In the genomic region with DNA sequence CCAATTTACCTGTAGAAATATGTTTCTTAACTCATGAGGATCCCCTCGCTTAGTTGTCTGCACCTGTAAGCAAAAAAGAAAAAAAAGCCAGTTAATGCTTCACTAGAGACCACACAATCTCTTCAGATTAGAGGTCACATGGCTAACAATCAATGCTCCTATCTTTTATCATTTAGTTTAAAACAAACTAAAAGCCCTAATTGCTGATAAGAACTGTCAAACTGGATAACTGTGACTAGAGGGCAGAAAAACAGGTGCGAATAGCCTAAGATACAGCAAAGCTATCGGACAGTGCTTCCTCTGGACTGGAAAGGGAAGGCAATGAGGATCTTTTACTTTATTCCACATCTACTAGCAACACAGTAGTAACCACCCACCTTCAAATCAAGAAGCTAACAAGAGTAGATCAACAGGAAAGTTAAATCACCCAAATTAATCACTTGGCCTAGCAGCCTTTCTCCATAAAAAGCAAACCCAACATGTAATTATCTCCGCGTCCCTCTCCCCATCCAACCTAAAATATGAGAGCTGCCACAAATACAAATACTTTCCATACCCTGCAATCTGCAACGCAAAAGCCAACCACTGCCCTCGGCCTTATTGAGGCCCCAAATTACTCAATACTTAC, we compare ENCODE assay signal across 8 cellular contexts. TPM values are rescaled to one million over a fixed set of nuclear protein-coding genes. Genes with fewer than 3 reads are reported as not detected.
DNase-seq lines count a peak whose midpoint lies in the region; ATAC-seq and TF ChIP-seq lines count a peak whose summit lies in the region.

No MANE protein-coding gene starts in this region.

- no peaks in the 10 kb centered on the region for H3K4me1 ChIP-seq in BE2C
- peaks cover 10% of the 10 kb centered on the region for H3K4me1 ChIP-seq in iPS-15b (ENCODE audit: control insufficient read depth, insufficient read depth, low read length)

- no peaks in the 10 kb centered on the region for H3K9me3 Mint-ChIP-seq in activated T-helper 17 cell treated with anti-CD3 and anti-CD28 coated beads, Interleukin-2, amount 50 U/mL, for 72 hours
- H3K9me3 Mint-ChIP-seq in stimulated activated effector memory CD8-positive, alpha-beta T cell treated with anti-CD3 and anti-CD28 coated beads, Interleukin-12 subunit alpha, Interleukin-12 subunit beta, amount 100 ng/mL, for 72 hours, result no peaks in the 10 kb centered on the region

- ATAC-seq in HG03457 (IDR thresholded peaks at IDR 0.05; ENCODE audit: unreplicated experiment), result peak; percentile 11
- ATAC-seq in activated T-helper 17 cell treated with anti-CD3 and anti-CD28 coated beads, Interleukin-2, amount 50 U/mL, for 72 hours (replicated peaks), result no peak
- ATAC-seq in stimulated activated effector memory CD8-positive, alpha-beta T cell treated with anti-CD3 and anti-CD28 coated beads, Interleukin-12 subunit alpha, Interleukin-12 subunit beta, amount 100 ng/mL, for 72 hours, result no peak
- ATAC-seq in GM19023 (IDR thresholded peaks at IDR 0.05; ENCODE audit: unreplicated experiment), result no peak

- DNase-seq in BE2C (no peak), anterior cingulate cortex (lab: John Stamatoyannopoulos, UW) (no peak), kidney tubule cell (ENCODE audit: low spot score) (no peak)
- no peak for DNase-seq in stimulated activated effector memory CD8-positive, alpha-beta T cell treated with anti-CD3 and anti-CD28 coated beads, Interleukin-12 subunit alpha, Interleukin-12 subunit beta, amount 100 ng/mL, for 72 hours (ENCODE audit: low spot score in 2 of 2)

- H3K9me3 ChIP-seq in BE2C (no peaks in the 10 kb centered on the region), iPS-15b (ENCODE audit: control insufficient read depth, insufficient read depth, low read length) (peaks cover 2% of the 10 kb centered on the region)

- TF ChIP-seq CTCF in BE2C (IDR thresholded peaks at IDR 0.05; ENCODE audit: low read depth, low read length), result no peak; the same call in 1 of the 2 replicates

- H3K36me3 Mint-ChIP-seq in activated T-helper 17 cell treated with anti-CD3 and anti-CD28 coated beads, Interleukin-2, amount 50 U/mL, for 72 hours (ENCODE audit: low read depth), result peaks cover 25% of the 10 kb centered on the region
- peaks cover 23% of the 10 kb centered on the region for H3K36me3 Mint-ChIP-seq in stimulated activated effector memory CD8-positive, alpha-beta T cell treated with anti-CD3 and anti-CD28 coated beads, Interleukin-12 subunit alpha, Interleukin-12 subunit beta, amount 100 ng/mL, for 72 hours

- H3K36me3 ChIP-seq in BE2C (no peaks in the 10 kb centered on the region), iPS-15b (ENCODE audit: control insufficient read depth, insufficient read depth, low read length) (no peaks in the 10 kb centered on the region)

- H3K4me3 Mint-ChIP-seq in activated T-helper 17 cell treated with anti-CD3 and anti-CD28 coated beads, Interleukin-2, amount 50 U/mL, for 72 hours, result peak overlapping the region; percentile 94
- peak overlapping the region; percentile 91 for H3K4me3 Mint-ChIP-seq in stimulated activated effector memory CD8-positive, alpha-beta T cell treated with anti-CD3 and anti-CD28 coated beads, Interleukin-12 subunit alpha, Interleukin-12 subunit beta, amount 100 ng/mL, for 72 hours

- H3K4me3 ChIP-seq in BE2C (ENCODE audit: low read depth, low read length), result peak overlapping the region; percentile 71
- H3K4me3 ChIP-seq in iPS-15b (ENCODE audit: low read depth, low read length), result peak overlapping the region; percentile 86

- H3K4me1 Mint-ChIP-seq in activated T-helper 17 cell treated with anti-CD3 and anti-CD28 coated beads, Interleukin-2, amount 50 U/mL, for 72 hours, result peaks cover 18% of the 10 kb centered on the region
- H3K4me1 Mint-ChIP-seq in stimulated activated effector memory CD8-positive, alpha-beta T cell treated with anti-CD3 and anti-CD28 coated beads, Interleukin-12 subunit alpha, Interleukin-12 subunit beta, amount 100 ng/mL, for 72 hours, result peaks cover 28% of the 10 kb centered on the region

- no peaks in the 10 kb centered on the region for H3K27me3 Mint-ChIP-seq in activated T-helper 17 cell treated with anti-CD3 and anti-CD28 coated beads, Interleukin-2, amount 50 U/mL, for 72 hours

- peak overlapping the region; percentile 85 for H3K27ac Mint-ChIP-seq in activated T-helper 17 cell treated with anti-CD3 and anti-CD28 coated beads, Interleukin-2, amount 50 U/mL, for 72 hours
- H3K27ac Mint-ChIP-seq in stimulated activated effector memory CD8-positive, alpha-beta T cell treated with anti-CD3 and anti-CD28 coated beads, Interleukin-12 subunit alpha, Interleukin-12 subunit beta, amount 100 ng/mL, for 72 hours, result peak overlapping the region; percentile 87

- peak overlapping the region; percentile 57 for H3K9ac ChIP-seq in iPS-15b (ENCODE audit: low read depth, low read length)

- H3K27me3 ChIP-seq in BE2C, result no peaks in the 10 kb centered on the region
- H3K27me3 ChIP-seq in iPS-15b (ENCODE audit: control insufficient read depth, insufficient read depth, low read length), result no peaks in the 10 kb centered on the region

RNA-seq across cellular contexts. Expression of a gene that starts 0.7 kb away (rescaled TPM):
- polyA plus RNA-seq in BE2C (2012; ENCODE audit: insufficient read depth, insufficient read length, low read depth), result 14.7 TPM
- 10 to 100 TPM; 15.2 to 30.1 TPM for total RNA-seq in activated T-helper 17 cell treated with anti-CD3 and anti-CD28 coated beads, Interleukin-2, amount 50 U/mL, for 72 hours

RNA-seq across cellular contexts. Expression of a gene that starts 29.0 kb away (rescaled TPM):
- polyA plus RNA-seq in BE2C (2012; ENCODE audit: insufficient read depth, insufficient read length, low read depth), result 7.5 TPM
- 10 to 100 TPM; 47.5 to 85.0 TPM for total RNA-seq in activated T-helper 17 cell treated with anti-CD3 and anti-CD28 coated beads, Interleukin-2, amount 50 U/mL, for 72 hours
